9 cellular contexts compared by ENCODE assay signal in genomic region chr3:125202197-125202596, GRCh38. TPM values are rescaled to one million over a fixed set of nuclear protein-coding genes. Genes with fewer than 3 reads are reported as not detected.
A peak's percentile ranks its signal among the peaks of the same experiment; 100 is the strongest.
DNase-seq lines count a peak whose midpoint lies in the region; ATAC-seq, FAIRE-seq and TF ChIP-seq lines count a peak whose summit lies in the region.
"Had no signal": no experiment of that assay in that cellular context is flagged by ENCODE, and none has a peak within 500 bp of the region (broad histone marks: within the 10 kb centered on the region; RNA-seq: fewer than 3 reads in every experiment).

No MANE protein-coding gene starts in this region.

- no peak overlapping the region for H3K4me3 ChIP-seq in GM23338
- H3K4me3 ChIP-seq in hepatocyte, result no peak overlapping the region

- DNase-seq in D721Med (ENCODE audit: insufficient read length, low spot score), result no peak
- DNase-seq in GM23338 (ENCODE audit: low spot score), result peak; percentile 75
- peak; percentile 50 for DNase-seq in RCC 7860 (ENCODE audit: low spot score)
- no peak for DNase-seq in hepatocyte (ENCODE audit: low spot score)
- DNase-seq in GM19238 (ENCODE audit: insufficient read length, low spot score), result no peak
- DNase-seq: H7 had no signal

- H3K9me3 Mint-ChIP-seq in GM23338, result no peaks in the 10 kb centered on the region
- no peaks in the 10 kb centered on the region for H3K9me3 Mint-ChIP-seq in stimulated activated memory B cell treated with anti-CD40 and anti-IgM and Interleukin-4, amounts not matched to agents 10 μg/mL and 1 μg/mL and 100 μg/mL, for 72 hours

- 85% methylated on average over 4 of the region's 4 CpGs for WGBS in hepatocyte (ENCODE audit: low lambda C conversion rate, missing lambda C conversion rate)

- no peak overlapping the region for H2AFZ ChIP-seq in GM23338
- no peak overlapping the region for H2AFZ ChIP-seq in hepatocyte

- H3K27me3 Mint-ChIP-seq in GM23338 (ENCODE audit: insufficient read depth, low read depth, poor library complexity), result peaks cover 2% of the 10 kb centered on the region
- no peaks in the 10 kb centered on the region for H3K27me3 Mint-ChIP-seq in stimulated activated memory B cell treated with anti-CD40 and anti-IgM and Interleukin-4, amounts not matched to agents 10 μg/mL and 1 μg/mL and 100 μg/mL, for 72 hours

- H3K4me3 Mint-ChIP-seq in GM23338, result no peak overlapping the region
- H3K4me3 Mint-ChIP-seq in stimulated activated memory B cell treated with anti-CD40 and anti-IgM and Interleukin-4, amounts not matched to agents 10 μg/mL and 1 μg/mL and 100 μg/mL, for 72 hours, result no peak overlapping the region

- H3K36me3 Mint-ChIP-seq in GM23338 (ENCODE audit: low read depth), result no peaks in the 10 kb centered on the region
- no peaks in the 10 kb centered on the region for H3K36me3 Mint-ChIP-seq in stimulated activated memory B cell treated with anti-CD40 and anti-IgM and Interleukin-4, amounts not matched to agents 10 μg/mL and 1 μg/mL and 100 μg/mL, for 72 hours

- ATAC-seq in GM23338 (peak; percentile 92), GM18909 (IDR thresholded peaks at IDR 0.05; ENCODE audit: poor library complexity, unreplicated experiment) (no peak), GM19023 (IDR thresholded peaks at IDR 0.05; ENCODE audit: unreplicated experiment) (no peak)
- ATAC-seq in stimulated activated memory B cell treated with anti-CD40 and anti-IgM and Interleukin-4, amounts not matched to agents 10 μg/mL and 1 μg/mL and 100 μg/mL, for 72 hours, result no peak

- H4K20me1 ChIP-seq in GM23338 (replicated peaks; ENCODE audit: insufficient read depth) (no peaks in the 10 kb centered on the region), hepatocyte (ENCODE audit: insufficient read depth, poor library complexity, severe bottlenecking) (no peaks in the 10 kb centered on the region)

- H3K4me1 Mint-ChIP-seq in GM23338, result no peaks in the 10 kb centered on the region
- H3K4me1 Mint-ChIP-seq in stimulated activated memory B cell treated with anti-CD40 and anti-IgM and Interleukin-4, amounts not matched to agents 10 μg/mL and 1 μg/mL and 100 μg/mL, for 72 hours, result peaks cover 15% of the 10 kb centered on the region

- H3K4me1 ChIP-seq in GM23338 (ENCODE audit: insufficient read depth), result no peaks in the 10 kb centered on the region
- H3K4me1 ChIP-seq in hepatocyte (ENCODE audit: insufficient read depth), result no peaks in the 10 kb centered on the region

- H3K27ac ChIP-seq in GM23338 (ENCODE audit: low read depth) (no peak overlapping the region), hepatocyte (no peak overlapping the region)

- no peaks in the 10 kb centered on the region for H3F3A ChIP-seq in GM23338 (replicated peaks; ENCODE audit: low read depth)

- no peaks in the 10 kb centered on the region for H3K36me3 ChIP-seq in GM23338 (ENCODE audit: insufficient read depth)
- no peaks in the 10 kb centered on the region for H3K36me3 ChIP-seq in hepatocyte (replicated peaks; ENCODE audit: insufficient read depth, low read depth)

- H3K9me2 ChIP-seq in GM23338 (ENCODE audit: insufficient read depth) (no peaks in the 10 kb centered on the region), hepatocyte (replicated peaks; ENCODE audit: insufficient read depth) (no peaks in the 10 kb centered on the region)

- no peak overlapping the region for H3K4me2 ChIP-seq in GM23338
- no peak overlapping the region for H3K4me2 ChIP-seq in hepatocyte

- H3K79me2 ChIP-seq in GM23338 (replicated peaks; ENCODE audit: insufficient read depth) (no peaks in the 10 kb centered on the region), hepatocyte (peaks cover 6% of the 10 kb centered on the region)

- H3K9me3 ChIP-seq in hepatocyte (ENCODE audit: low read depth), result no peaks in the 10 kb centered on the region

- no peak for FAIRE-seq in D721Med (lab: Jason Lieb, UNC)
- peak; percentile 40 for FAIRE-seq in RCC 7860 (lab: Jason Lieb, UNC)

- TF ChIP-seq CTCF in D721Med (IDR thresholded peaks at IDR 0.05; ENCODE audit: insufficient read depth, missing control alignments) (peak; percentile 32), GM23338 (conservative IDR thresholded peaks at IDR 0.05; ENCODE audit: low read depth in 2 of 2) (peak; percentile 71 to 74), hepatocyte (IDR thresholded peaks at IDR 0.05; ENCODE audit: poor library complexity) (peak; percentile 10)

- H3K27me3 ChIP-seq in GM23338 (ENCODE audit: insufficient read depth) (no peaks in the 10 kb centered on the region), hepatocyte (no peaks in the 10 kb centered on the region)

- no peak overlapping the region for H3K27ac Mint-ChIP-seq in GM23338
- no peak overlapping the region for H3K27ac Mint-ChIP-seq in stimulated activated memory B cell treated with anti-CD40 and anti-IgM and Interleukin-4, amounts not matched to agents 10 μg/mL and 1 μg/mL and 100 μg/mL, for 72 hours

TF ChIP-seq in GM23338, 12 proteins besides CTCF, POLR2A, EP300 and RAD21 (continues in another document):
- TF ChIP-seq ZNF462 (CRISPR knock-in tag; IDR thresholded peaks at IDR 0.05), result no peak
- no peak for TF ChIP-seq ZNF331 (CRISPR knock-in tag; IDR thresholded peaks at IDR 0.05; ENCODE audit: low read depth)
- no peak for TF ChIP-seq ZNF114 (CRISPR knock-in tag; IDR thresholded peaks at IDR 0.05)
- TF ChIP-seq CREB1 (CRISPR knock-in tag; IDR thresholded peaks at IDR 0.05; ENCODE audit: low read depth), result no peak
- TF ChIP-seq, protein P1, sequence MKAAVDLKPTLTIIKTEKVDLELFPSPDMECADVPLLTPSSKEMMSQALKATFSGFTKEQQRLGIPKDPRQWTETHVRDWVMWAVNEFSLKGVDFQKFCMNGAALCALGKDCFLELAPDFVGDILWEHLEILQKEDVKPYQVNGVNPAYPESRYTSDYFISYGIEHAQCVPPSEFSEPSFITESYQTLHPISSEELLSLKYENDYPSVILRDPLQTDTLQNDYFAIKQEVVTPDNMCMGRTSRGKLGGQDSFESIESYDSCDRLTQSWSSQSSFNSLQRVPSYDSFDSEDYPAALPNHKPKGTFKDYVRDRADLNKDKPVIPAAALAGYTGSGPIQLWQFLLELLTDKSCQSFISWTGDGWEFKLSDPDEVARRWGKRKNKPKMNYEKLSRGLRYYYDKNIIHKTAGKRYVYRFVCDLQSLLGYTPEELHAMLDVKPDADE (IDR thresholded peaks at IDR 0.05), result no peak

RNA-seq across cellular contexts. Expression of gene SLC12A8, which starts 10.4 kb away (rescaled TPM):
- 10.1 and 15.9 TPM in 2 replicates for total RNA-seq in GM23338 (2014; rRNA removed; shearing (Covaris generic))
- polyA plus RNA-seq in GM23338 (2016; fragmentation: Nextera tagmentation; extraction: Ambion mirVana), result 4.6 and 6.9 TPM in 2 replicates
- total RNA-seq in hepatocyte, result 20.0 and 21.5 TPM in 2 replicates
- 18.9 and 19.3 TPM in 2 replicates for polyA plus RNA-seq in hepatocyte

Comparison
In these comparisons a context has a peak if more than half of its experiments do, and no peak if none do; other contexts are left out.
1. DNase-seq: peak in GM23338 (single experiment) and RCC 7860 (single experiment); none in D721Med (single experiment), hepatocyte (single experiment) and GM19238 (single experiment).
2. CTCF ChIP-seq: peak in every context shown above with its lines; median percentile 72 in GM23338; 32 in D721Med; 10 in hepatocyte.